ENCODE assay signal across 1 cellular context in the genomic region with DNA sequence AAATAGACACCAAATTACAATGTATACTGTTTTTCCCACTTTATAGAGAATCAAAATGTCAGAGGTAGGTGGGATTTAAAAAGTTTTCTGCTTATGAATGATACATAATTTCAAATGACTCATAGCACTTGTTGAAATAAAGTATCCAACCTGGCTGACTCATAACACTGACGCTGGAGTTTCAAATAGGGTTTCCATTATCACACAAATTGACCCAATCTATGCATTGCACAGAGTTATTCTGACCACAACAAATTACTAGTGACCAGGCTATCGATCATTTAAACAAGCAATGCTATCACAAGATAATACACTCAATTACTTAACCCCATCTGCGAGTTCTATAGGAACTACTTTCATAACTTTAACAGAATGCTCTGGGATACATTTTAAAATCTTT.
TF ChIP-seq lines count a peak whose summit lies in the region.

No MANE protein-coding gene starts in this region.

TF ChIP-seq in SK-N-SH treated with all-trans-retinoic acid at 6 μM for 48 hours, 23 proteins besides CTCF, POLR2A, EP300 and RAD21 (continued from another document):
- no peak for TF ChIP-seq POU6F1 (CRISPR knock-in tag; IDR thresholded peaks at IDR 0.05; ENCODE audit: borderline replicate concordance, low read depth)
- TF ChIP-seq ESRRG (CRISPR knock-in tag; IDR thresholded peaks at IDR 0.05), result no peak
- TF ChIP-seq ZFP3 (CRISPR knock-in tag; IDR thresholded peaks at IDR 0.05), result peak; percentile 66; the same call in 1 of the 2 replicates
